Comparison of ENCODE assay signal across 8 cellular contexts in genomic region chr7:143240323-143241168, GRCh38. TPM values are rescaled to one million over a fixed set of nuclear protein-coding genes. Genes with fewer than 3 reads are reported as not detected.
A peak's percentile ranks its signal among the peaks of the same experiment; 100 is the strongest.
DNase-seq lines count a peak whose midpoint lies in the region; ATAC-seq, FAIRE-seq and TF ChIP-seq lines count a peak whose summit lies in the region.

No MANE protein-coding gene starts in this region.

- no peaks in the 10 kb centered on the region for H3K4me1 Mint-ChIP-seq in WTC11

- peak; percentile 78 for TF ChIP-seq RAD21 in HepG2 (CRISPR knock-in tag; IDR thresholded peaks at IDR 0.05)

- no peak overlapping the region for H2AFZ ChIP-seq in HepG2 (ENCODE audit: low read length)

- 2% methylated on average over 8 of the region's 8 CpGs for WGBS in HepG2 (ENCODE audit: low lambda C conversion rate)

- no peaks in the 10 kb centered on the region for H3K27me3 ChIP-seq in HepG2 (ENCODE audit: control insufficient read depth in 1 of 2, insufficient read depth in 2 of 2, low read length in 2 of 2)

- H3K4me3 ChIP-seq in AG09309 (ENCODE audit: control insufficient read depth, low read depth, low read length) (no peak overlapping the region), HepG2 (replicated peaks in 1 of 3; ENCODE audit: insufficient read depth in 1 of 3, low read depth in 2 of 3, low read length in 3 of 3) (no peak overlapping the region)

- no peaks in the 10 kb centered on the region for H3K36me3 ChIP-seq in HepG2 (replicated peaks in 1 of 2; ENCODE audit: control insufficient read depth in 1 of 2, insufficient read depth in 2 of 2, low read length in 2 of 2)

- POLR2A ChIA-PET in WTC11 (lab: Charles Lee) (no interaction called here), HepG2 (lab: Yijun Ruan, JAX) (interaction anchor here (0.7 to 1.9 kb wide), 4 partner anchors 9 to 48 kb away, joined by 3 to 16 read pairs (median 4); partner anchors contain the start of genes CASP2 and GSTK1)

- no TSS peak for BruUV-seq in HepG2 (replicated peaks; lab: Mats Ljungman, UMichigan)

- DNase-seq in AG09309 (ENCODE audit: low read depth): peak; percentile 68
- DNase-seq in NCI-H2196 (lab: John Stamatoyannopoulos, UW; ENCODE audit: unreplicated experiment): peak; percentile 62
- peak; percentile 70 for DNase-seq in WTC11 (ENCODE audit: low spot score)
- DNase-seq in cerebellum (ENCODE audit: low spot score): peak; percentile 62
- peak; percentile 59 for DNase-seq in HepG2 (ENCODE audit: low spot score)
- DNase-seq in stimulated activated CD4-positive, alpha-beta T cell treated with anti-CD3 and anti-CD28 coated beads, Interleukin-4, amount 100 ng/mL, for 24 hours: peak; percentile 75

- no peak for TF ChIP-seq EP300 in HepG2 (IDR thresholded peaks at IDR 0.05; ENCODE audit: low read depth in 2 of 2, low read length in 2 of 2)
- no peak for TF ChIP-seq EP300 in HepG2 (CRISPR knock-in tag; IDR thresholded peaks at IDR 0.05; ENCODE audit: borderline replicate concordance)

- H3K27me3 Mint-ChIP-seq in WTC11 (ENCODE audit: low read depth): peaks cover 22% of the 10 kb centered on the region

- H3K27ac Mint-ChIP-seq in WTC11: no peak overlapping the region

- in situ Hi-C loops in HepG2 (cut with HindIII; ENCODE audit: extremely low pct_ligation_motif_present, low pct_unique_long_range_greater_than_20kb): loop anchor here (5.0 kb wide), 1 partner anchor 62 kb away; no protein-coding TSS in a partner anchor

- ATAC-seq in GM18858 (IDR thresholded peaks at IDR 0.05; ENCODE audit: unreplicated experiment) (peak; percentile 93), HG03095 (IDR thresholded peaks at IDR 0.05; ENCODE audit: unreplicated experiment) (peak; percentile 83), WTC11 (peak; percentile 99), HepG2 (peak; percentile 91)

- no peaks in the 10 kb centered on the region for H3K79me2 ChIP-seq in HepG2 (ENCODE audit: insufficient read depth, low read length)

- CTCF ChIA-PET in WTC11 (lab: Charles Lee) (interaction anchor here (0.6 to 2.9 kb wide), 50 partner anchors 9 to 1091 kb away, joined by 3 to 26 read pairs (median 4); partner anchors contain the start of genes CASP2, CLCN1, EPHA1 and GSTK1), HepG2 (lab: Yijun Ruan, JAX; ENCODE audit: low intra/inter-chr PET ratio, low total read pairs) (interaction anchor here (1.1 to 2.4 kb wide), 4 partner anchors 48 to 176 kb away, joined by 7 to 35 read pairs (median 10); partner anchors contain the start of gene CASP2)

- no peak for TF ChIP-seq POLR2A in HepG2 (IDR thresholded peaks at IDR 0.05; ENCODE audit: insufficient read depth in 1 of 2, low read depth in 2 of 2, low read length in 2 of 2)

- H4K20me1 ChIP-seq in HepG2 (ENCODE audit: insufficient read depth, low read length): no peaks in the 10 kb centered on the region

- peaks cover 18% of the 10 kb centered on the region for H3K9me3 Mint-ChIP-seq in WTC11

- H3K27ac ChIP-seq in HepG2 (ENCODE audit: extremely low read length, insufficient read depth, low read length): no peak overlapping the region

- peak; percentile 86 for TF ChIP-seq CTCF in AG09309 (IDR thresholded peaks at IDR 0.05; ENCODE audit: control insufficient read depth, insufficient read depth, low read depth, low read length, missing control alignments)
- TF ChIP-seq CTCF in WTC11 (IDR thresholded peaks at IDR 0.05): peak; percentile 83
- peak; percentile 85 for TF ChIP-seq CTCF in HepG2 (CRISPR knock-in tag; IDR thresholded peaks at IDR 0.05)

- intact Hi-C loops in HepG2 (cut with micrococcal nuclease; ENCODE audit: unreplicated experiment): loop anchor here (1.0 to 2.0 kb wide), 3 partner anchors 60 to 176 kb away; no protein-coding TSS in a partner anchor

- no peak overlapping the region for H3K9ac ChIP-seq in HepG2 (ENCODE audit: insufficient read depth, low read depth, low read length)

- peaks cover 6% of the 10 kb centered on the region; the same call in 1 of the 2 replicates for H3K9me3 ChIP-seq in HepG2 (ENCODE audit: low read length)

- peaks cover 9% of the 10 kb centered on the region; the same call in 1 of the 2 replicates for H3K36me3 Mint-ChIP-seq in WTC11

- no peak overlapping the region for H3K4me2 ChIP-seq in HepG2 (ENCODE audit: low read depth, low read length)

- FAIRE-seq in HepG2 (lab: Jason Lieb, UNC): no peak

- peaks cover 23% of the 10 kb centered on the region for H3K4me1 ChIP-seq in HepG2 (ENCODE audit: insufficient read depth, low read length)

- H3K4me3 Mint-ChIP-seq in WTC11: no peak overlapping the region

RNA-seq across cellular contexts. Expression of gene TAS2R40, which starts 18.7 kb away (rescaled TPM):
- total RNA-seq in WTC11 (2021) (not detected in 3 replicates), cerebellum (not detected), HepG2 (2016; rRNA removed; fragmentation: Illumina TruSeq; extraction: Trizol) (not detected in 2 replicates)
- total RNA-seq in HepG2 (2016; cell fraction: cytosol; rRNA removed; fragmentation: Illumina TruSeq; extraction: Trizol; ENCODE audit: low read depth): not detected in 2 replicates
- total RNA-seq in HepG2 (2016; cell fraction: insoluble cytoplasmic fraction; rRNA removed; fragmentation: Illumina TruSeq; extraction: Trizol): not detected in 2 replicates
- not detected in 2 replicates for total RNA-seq in HepG2 (2016; cell fraction: membrane; rRNA removed; fragmentation: Illumina TruSeq; extraction: Trizol)
- not detected in 2 replicates for total RNA-seq in HepG2 (2016; cell fraction: nucleus; rRNA removed; fragmentation: Illumina TruSeq; extraction: Trizol)
- not detected in 2 replicates for polyA plus RNA-seq in HepG2 (2011; rRNA removed)
- not detected in 2 replicates for polyA plus RNA-seq in HepG2 (2011; cell fraction: cytosol; rRNA removed)
- polyA plus RNA-seq in HepG2 (2011; cell fraction: nucleus; rRNA removed): not detected in 2 replicates
- not detected in 2 replicates for polyA plus RNA-seq in HepG2 (2012)
- not detected in 2 replicates for polyA plus RNA-seq in HepG2 (2016; cell fraction: cytosol; fragmentation: Illumina TruSeq; extraction: Trizol; ENCODE audit: low read depth)
- not detected in 2 replicates for polyA plus RNA-seq in HepG2 (2016; cell fraction: insoluble cytoplasmic fraction; fragmentation: Illumina TruSeq; extraction: Trizol; ENCODE audit: low read depth)
- not detected in 2 replicates for polyA plus RNA-seq in HepG2 (2016; cell fraction: membrane; fragmentation: Illumina TruSeq; extraction: Trizol; ENCODE audit: low read depth)
- polyA plus RNA-seq in HepG2 (2016; cell fraction: nucleus; fragmentation: Illumina TruSeq; extraction: Trizol; ENCODE audit: insufficient read depth, low read depth): not detected in 2 replicates
- not detected in 2 replicates for polyA minus RNA-seq in HepG2 (2011; rRNA and poly(A)+ RNA removed; ENCODE audit: low replicate concordance)
- not detected in 2 replicates for polyA minus RNA-seq in HepG2 (2011; cell fraction: cytosol; rRNA and poly(A)+ RNA removed)
- polyA minus RNA-seq in HepG2 (2011; cell fraction: nucleus; rRNA and poly(A)+ RNA removed): not detected in 2 replicates

RNA-seq across cellular contexts. Expression of gene GSTK1, which starts 22.7 kb away (rescaled TPM):
- 30.1 to 40.1 TPM (median 37.7 TPM) in 3 replicates for total RNA-seq in WTC11 (2021)
- 27.5 TPM for total RNA-seq in cerebellum
- 31.5 and 64.6 TPM in 2 replicates for total RNA-seq in HepG2 (2016; rRNA removed; fragmentation: Illumina TruSeq; extraction: Trizol)
- 20.3 and 21.6 TPM in 2 replicates for total RNA-seq in HepG2 (2016; cell fraction: cytosol; rRNA removed; fragmentation: Illumina TruSeq; extraction: Trizol; ENCODE audit: low read depth)
- 34.2 and 66.6 TPM in 2 replicates for total RNA-seq in HepG2 (2016; cell fraction: insoluble cytoplasmic fraction; rRNA removed; fragmentation: Illumina TruSeq; extraction: Trizol)
- total RNA-seq in HepG2 (2016; cell fraction: membrane; rRNA removed; fragmentation: Illumina TruSeq; extraction: Trizol): 21.6 and 25.7 TPM in 2 replicates
- 76.0 and 84.9 TPM in 2 replicates for total RNA-seq in HepG2 (2016; cell fraction: nucleus; rRNA removed; fragmentation: Illumina TruSeq; extraction: Trizol)
- polyA plus RNA-seq in HepG2 (2011; rRNA removed): 92.1 and 96.2 TPM in 2 replicates
- 77.4 and 78.9 TPM in 2 replicates for polyA plus RNA-seq in HepG2 (2011; cell fraction: cytosol; rRNA removed)
- polyA plus RNA-seq in HepG2 (2011; cell fraction: nucleus; rRNA removed): 175 and 195 TPM in 2 replicates
- 62.6 and 63.0 TPM in 2 replicates for polyA plus RNA-seq in HepG2 (2012)
- 23.7 and 26.3 TPM in 2 replicates for polyA plus RNA-seq in HepG2 (2016; cell fraction: cytosol; fragmentation: Illumina TruSeq; extraction: Trizol; ENCODE audit: low read depth)
- 46.1 and 48.6 TPM in 2 replicates for polyA plus RNA-seq in HepG2 (2016; cell fraction: insoluble cytoplasmic fraction; fragmentation: Illumina TruSeq; extraction: Trizol; ENCODE audit: low read depth)
- 24.7 and 25.7 TPM in 2 replicates for polyA plus RNA-seq in HepG2 (2016; cell fraction: membrane; fragmentation: Illumina TruSeq; extraction: Trizol; ENCODE audit: low read depth)
- polyA plus RNA-seq in HepG2 (2016; cell fraction: nucleus; fragmentation: Illumina TruSeq; extraction: Trizol; ENCODE audit: insufficient read depth, low read depth): 199 and 221 TPM in 2 replicates
- 43.6 and 115 TPM in 2 replicates for polyA minus RNA-seq in HepG2 (2011; rRNA and poly(A)+ RNA removed; ENCODE audit: low replicate concordance)
- 25.3 TPM in 2 replicates for polyA minus RNA-seq in HepG2 (2011; cell fraction: cytosol; rRNA and poly(A)+ RNA removed)
- polyA minus RNA-seq in HepG2 (2011; cell fraction: nucleus; rRNA and poly(A)+ RNA removed): 32.3 and 47.2 TPM in 2 replicates

RNA-seq across cellular contexts. Expression of gene TMEM139, which starts 44.2 kb away (rescaled TPM):
- total RNA-seq in WTC11 (2021) (1.5 to 2.0 TPM (median 1.9 TPM) in 3 replicates), cerebellum (0.64 TPM), HepG2 (2016; rRNA removed; fragmentation: Illumina TruSeq; extraction: Trizol) (7.8 and 7.9 TPM in 2 replicates)
- total RNA-seq in HepG2 (2016; cell fraction: cytosol; rRNA removed; fragmentation: Illumina TruSeq; extraction: Trizol; ENCODE audit: low read depth): 3.6 and 5.1 TPM in 2 replicates
- 6.2 and 7.5 TPM in 2 replicates for total RNA-seq in HepG2 (2016; cell fraction: insoluble cytoplasmic fraction; rRNA removed; fragmentation: Illumina TruSeq; extraction: Trizol)
- total RNA-seq in HepG2 (2016; cell fraction: membrane; rRNA removed; fragmentation: Illumina TruSeq; extraction: Trizol): 5.7 and 6.4 TPM in 2 replicates
- total RNA-seq in HepG2 (2016; cell fraction: nucleus; rRNA removed; fragmentation: Illumina TruSeq; extraction: Trizol): 7.4 and 8.1 TPM in 2 replicates
- 13.8 and 14.0 TPM in 2 replicates for polyA plus RNA-seq in HepG2 (2011; rRNA removed)
- 15.4 and 16.1 TPM in 2 replicates for polyA plus RNA-seq in HepG2 (2011; cell fraction: cytosol; rRNA removed)
- polyA plus RNA-seq in HepG2 (2011; cell fraction: nucleus; rRNA removed): 9.9 and 14.3 TPM in 2 replicates
- polyA plus RNA-seq in HepG2 (2012): 4.0 and 13.4 TPM in 2 replicates
- 2.7 and 4.4 TPM in 2 replicates for polyA plus RNA-seq in HepG2 (2016; cell fraction: cytosol; fragmentation: Illumina TruSeq; extraction: Trizol; ENCODE audit: low read depth)
- 7.7 and 9.4 TPM in 2 replicates for polyA plus RNA-seq in HepG2 (2016; cell fraction: insoluble cytoplasmic fraction; fragmentation: Illumina TruSeq; extraction: Trizol; ENCODE audit: low read depth)
- polyA plus RNA-seq in HepG2 (2016; cell fraction: membrane; fragmentation: Illumina TruSeq; extraction: Trizol; ENCODE audit: low read depth): 6.6 and 7.0 TPM in 2 replicates
- 8.5 and 10.4 TPM in 2 replicates for polyA plus RNA-seq in HepG2 (2016; cell fraction: nucleus; fragmentation: Illumina TruSeq; extraction: Trizol; ENCODE audit: insufficient read depth, low read depth)
- 7.2 and 31.8 TPM in 2 replicates for polyA minus RNA-seq in HepG2 (2011; rRNA and poly(A)+ RNA removed; ENCODE audit: low replicate concordance)
- polyA minus RNA-seq in HepG2 (2011; cell fraction: cytosol; rRNA and poly(A)+ RNA removed): 4.9 and 5.5 TPM in 2 replicates
- 6.5 and 9.0 TPM in 2 replicates for polyA minus RNA-seq in HepG2 (2011; cell fraction: nucleus; rRNA and poly(A)+ RNA removed)

RNA-seq across cellular contexts. Expression of gene CASP2, which starts 47.6 kb away (rescaled TPM):
- 35.1 to 35.5 TPM (median 35.4 TPM) in 3 replicates for total RNA-seq in WTC11 (2021)
- 23.5 TPM for total RNA-seq in cerebellum
- total RNA-seq in HepG2 (2016; rRNA removed; fragmentation: Illumina TruSeq; extraction: Trizol): 13.7 and 21.2 TPM in 2 replicates
- 2.6 and 5.7 TPM in 2 replicates for total RNA-seq in HepG2 (2016; cell fraction: cytosol; rRNA removed; fragmentation: Illumina TruSeq; extraction: Trizol; ENCODE audit: low read depth)
- total RNA-seq in HepG2 (2016; cell fraction: insoluble cytoplasmic fraction; rRNA removed; fragmentation: Illumina TruSeq; extraction: Trizol): 13.6 and 24.5 TPM in 2 replicates
- total RNA-seq in HepG2 (2016; cell fraction: membrane; rRNA removed; fragmentation: Illumina TruSeq; extraction: Trizol): 6.8 and 7.8 TPM in 2 replicates
- 18.2 and 18.9 TPM in 2 replicates for total RNA-seq in HepG2 (2016; cell fraction: nucleus; rRNA removed; fragmentation: Illumina TruSeq; extraction: Trizol)
- 9.0 and 10.2 TPM in 2 replicates for polyA plus RNA-seq in HepG2 (2011; rRNA removed)
- polyA plus RNA-seq in HepG2 (2011; cell fraction: cytosol; rRNA removed): 5.0 and 6.7 TPM in 2 replicates
- 17.0 and 18.3 TPM in 2 replicates for polyA plus RNA-seq in HepG2 (2011; cell fraction: nucleus; rRNA removed)
- polyA plus RNA-seq in HepG2 (2012): 6.2 and 7.5 TPM in 2 replicates
- polyA plus RNA-seq in HepG2 (2016; cell fraction: cytosol; fragmentation: Illumina TruSeq; extraction: Trizol; ENCODE audit: low read depth): 1.1 and 1.3 TPM in 2 replicates
- 15.7 and 18.6 TPM in 2 replicates for polyA plus RNA-seq in HepG2 (2016; cell fraction: insoluble cytoplasmic fraction; fragmentation: Illumina TruSeq; extraction: Trizol; ENCODE audit: low read depth)
- 4.5 and 4.8 TPM in 2 replicates for polyA plus RNA-seq in HepG2 (2016; cell fraction: membrane; fragmentation: Illumina TruSeq; extraction: Trizol; ENCODE audit: low read depth)
- polyA plus RNA-seq in HepG2 (2016; cell fraction: nucleus; fragmentation: Illumina TruSeq; extraction: Trizol; ENCODE audit: insufficient read depth, low read depth): 28.4 and 33.3 TPM in 2 replicates
- 40.0 and 127 TPM in 2 replicates for polyA minus RNA-seq in HepG2 (2011; rRNA and poly(A)+ RNA removed; ENCODE audit: low replicate concordance)
- 9.3 and 18.6 TPM in 2 replicates for polyA minus RNA-seq in HepG2 (2011; cell fraction: cytosol; rRNA and poly(A)+ RNA removed)
- polyA minus RNA-seq in HepG2 (2011; cell fraction: nucleus; rRNA and poly(A)+ RNA removed): 23.6 and 23.9 TPM in 2 replicates

RNA-seq across cellular contexts. Expression of gene TAS2R39, which starts 57.3 kb away (rescaled TPM):
- total RNA-seq in WTC11 (2021) (not detected in 3 replicates), cerebellum (not detected), HepG2 (2016; rRNA removed; fragmentation: Illumina TruSeq; extraction: Trizol) (not detected in 2 replicates)
- not detected in 2 replicates for total RNA-seq in HepG2 (2016; cell fraction: cytosol; rRNA removed; fragmentation: Illumina TruSeq; extraction: Trizol; ENCODE audit: low read depth)
- not detected in 2 replicates for total RNA-seq in HepG2 (2016; cell fraction: insoluble cytoplasmic fraction; rRNA removed; fragmentation: Illumina TruSeq; extraction: Trizol)
- not detected in 2 replicates for total RNA-seq in HepG2 (2016; cell fraction: membrane; rRNA removed; fragmentation: Illumina TruSeq; extraction: Trizol)
- not detected in 2 replicates for total RNA-seq in HepG2 (2016; cell fraction: nucleus; rRNA removed; fragmentation: Illumina TruSeq; extraction: Trizol)
- polyA plus RNA-seq in HepG2 (2011; rRNA removed): not detected in 2 replicates
- not detected in 2 replicates for polyA plus RNA-seq in HepG2 (2011; cell fraction: cytosol; rRNA removed)
- not detected in 2 replicates for polyA plus RNA-seq in HepG2 (2011; cell fraction: nucleus; rRNA removed)
- not detected in 2 replicates for polyA plus RNA-seq in HepG2 (2012)
- polyA plus RNA-seq in HepG2 (2016; cell fraction: cytosol; fragmentation: Illumina TruSeq; extraction: Trizol; ENCODE audit: low read depth): not detected in 2 replicates
- not detected in 2 replicates for polyA plus RNA-seq in HepG2 (2016; cell fraction: insoluble cytoplasmic fraction; fragmentation: Illumina TruSeq; extraction: Trizol; ENCODE audit: low read depth)
- polyA plus RNA-seq in HepG2 (2016; cell fraction: membrane; fragmentation: Illumina TruSeq; extraction: Trizol; ENCODE audit: low read depth): not detected in 2 replicates
- polyA plus RNA-seq in HepG2 (2016; cell fraction: nucleus; fragmentation: Illumina TruSeq; extraction: Trizol; ENCODE audit: insufficient read depth, low read depth): not detected in 2 replicates
- not detected in 2 replicates for polyA minus RNA-seq in HepG2 (2011; rRNA and poly(A)+ RNA removed; ENCODE audit: low replicate concordance)
- polyA minus RNA-seq in HepG2 (2011; cell fraction: cytosol; rRNA and poly(A)+ RNA removed): not detected in 2 replicates
- polyA minus RNA-seq in HepG2 (2011; cell fraction: nucleus; rRNA and poly(A)+ RNA removed): not detected in 2 replicates
